ENCODE assay signal across 14 cellular contexts in genomic region chr3:183386651-183387050, GRCh38. TPM values are rescaled to one million over a fixed set of nuclear protein-coding genes. Genes with fewer than 3 reads are reported as not detected.
DNase-seq lines count a peak whose midpoint lies in the region; ATAC-seq and TF ChIP-seq lines count a peak whose summit lies in the region.
"Had no signal": no experiment of that assay in that cellular context is flagged by ENCODE, and none has a peak within 500 bp of the region (broad histone marks: within the 10 kb centered on the region; RNA-seq: fewer than 3 reads in every experiment).

No MANE protein-coding gene starts in this region.

- H3K79me1 ChIP-seq in mesenchymal stem cell (replicated peaks; ENCODE audit: low read length, poor library complexity, severe bottlenecking), result no peaks in the 10 kb centered on the region

- 15% methylated on average over 3 of the region's 4 CpGs for WGBS in mesenchymal stem cell
- 67 to 88% methylated on average over 4 of the region's 4 CpGs for WGBS in body of pancreas, 2 donors
- WGBS in ovary, 3 donors, result 71 to 75% (median 73%) methylated on average over 4 of the region's 4 CpGs

- H3K4me2 ChIP-seq in mesenchymal stem cell (ENCODE audit: low read length, poor library complexity, severe bottlenecking), result no peak overlapping the region

- H3K27ac ChIP-seq in mesenchymal stem cell (ENCODE audit: low read length, poor library complexity, severe bottlenecking) (no peak overlapping the region), body of pancreas (no peak overlapping the region), ovary (no peak overlapping the region)
- H3K27ac ChIP-seq: SJCRH30, upper lobe of left lung had no signal

- no peak overlapping the region for H3K23ac ChIP-seq in mesenchymal stem cell (ENCODE audit: low read length in 2 of 2)

- no peak overlapping the region for H2AK5ac ChIP-seq in mesenchymal stem cell (ENCODE audit: low read length, severe bottlenecking)

- no peaks in the 10 kb centered on the region for H3K9me3 ChIP-seq in mesenchymal stem cell (ENCODE audit: control insufficient read depth, low read length)
- H3K9me3 ChIP-seq in body of pancreas, result no peaks in the 10 kb centered on the region
- H3K9me3 ChIP-seq in ovary, result no peaks in the 10 kb centered on the region
- H3K9me3 ChIP-seq: ascending aorta, SJCRH30, upper lobe of left lung had no signal

- H3K14ac ChIP-seq in mesenchymal stem cell (ENCODE audit: low read length in 2 of 2), result no peak overlapping the region

- H3K4me3 ChIP-seq in mesenchymal stem cell (ENCODE audit: insufficient read depth in 1 of 2, low read depth in 1 of 2, low read length in 2 of 2) (no peak overlapping the region), body of pancreas (no peak overlapping the region), ovary (no peak overlapping the region)
- H3K4me3 ChIP-seq: ascending aorta, SJCRH30, upper lobe of left lung had no signal

- H2BK12ac ChIP-seq in mesenchymal stem cell (ENCODE audit: low read length in 2 of 2), result no peak overlapping the region

- H3K27me3 ChIP-seq in mesenchymal stem cell (ENCODE audit: control insufficient read depth in 1 of 2, insufficient read depth in 1 of 2, low read length in 2 of 2) (peaks cover 0 to 4% of the 10 kb centered on the region in 2 experiments), body of pancreas (no peaks in the 10 kb centered on the region), ovary (no peaks in the 10 kb centered on the region)
- H3K27me3 ChIP-seq: ascending aorta, SJCRH30, upper lobe of left lung had no signal

- no peak overlapping the region for H2AFZ ChIP-seq in mesenchymal stem cell (ENCODE audit: low read depth, low read length)

- intact Hi-C loops in body of pancreas (cut with DNase I) (loop anchor here (5.0 to 10.0 kb wide), 2 partner anchors 204 to 272 kb away; no protein-coding TSS in a partner anchor), ovary (cut with DNase I) (loop anchor here in 3 of 4 donors (5.0 to 10.0 kb wide), 2 partner anchors 204 to 262 kb away; no protein-coding TSS in a partner anchor)

- H3K36me3 ChIP-seq in mesenchymal stem cell (ENCODE audit: control insufficient read depth in 1 of 2, insufficient read depth in 2 of 2, low read depth in 1 of 2, low read length in 2 of 2) (no peaks in the 10 kb centered on the region), body of pancreas (replicated peaks in 1 of 2; ENCODE audit: insufficient read depth in 1 of 2, low read depth in 2 of 2) (no peaks in the 10 kb centered on the region), ovary (no peaks in the 10 kb centered on the region)
- H3K36me3 ChIP-seq: ascending aorta, SJCRH30, upper lobe of left lung had no signal

- TF ChIP-seq CTCF in body of pancreas (IDR thresholded peaks at IDR 0.05) (no peak), ovary (IDR thresholded peaks at IDR 0.05) (no peak)

- H4K8ac ChIP-seq in mesenchymal stem cell (ENCODE audit: low read length), result peak overlapping the region; percentile 4

- DNase-seq in NCI-H2227 treated with DMSO at 0.1 percent for 48 hours (lab: John Stamatoyannopoulos, UW) (peak; percentile 69), astrocyte of the hippocampus (ENCODE audit: low read depth, low spot score) (peak; percentile 25), mesenchymal stem cell (peak; percentile 52), superior temporal gyrus (ENCODE audit: extremely low spot score) (peak; percentile 53), body of pancreas (no peak), activated T-cell treated with anti-CD3 and anti-CD28 coated beads for 4 hours (no peak), ovary (no peak)
- DNase-seq: activated B cell treated with CpG ODN at 0.5 μM for 24 hours, kidney, natural killer cell, NCI-H1048 had no signal

- H3K18ac ChIP-seq in mesenchymal stem cell (ENCODE audit: low read depth in 1 of 2, low read length in 2 of 2), result no peak overlapping the region

- H2BK120ac ChIP-seq in mesenchymal stem cell (ENCODE audit: low read depth, low read length), result no peak overlapping the region

- H3K4ac ChIP-seq in mesenchymal stem cell (ENCODE audit: low read depth in 1 of 2, low read length in 2 of 2), result no peak overlapping the region

- no peak overlapping the region for H2BK15ac ChIP-seq in mesenchymal stem cell (ENCODE audit: low read depth, poor library complexity, severe bottlenecking)

- no peak overlapping the region for H4K91ac ChIP-seq in mesenchymal stem cell (ENCODE audit: low read length)

- ATAC-seq in body of pancreas, result no peak

- no peak overlapping the region for H2BK5ac ChIP-seq in mesenchymal stem cell (ENCODE audit: low read depth, low read length, poor library complexity, severe bottlenecking)

- no peak for TF ChIP-seq POLR2A in body of pancreas (IDR thresholded peaks at IDR 0.05)
- no peak for TF ChIP-seq POLR2A in ovary (IDR thresholded peaks at IDR 0.05)

- no peak overlapping the region for H3K9ac ChIP-seq in mesenchymal stem cell (ENCODE audit: low read length)

- no peaks in the 10 kb centered on the region for H3K4me1 ChIP-seq in mesenchymal stem cell (ENCODE audit: control insufficient read depth, insufficient read depth, low read depth, low read length)
- peaks cover 7% of the 10 kb centered on the region for H3K4me1 ChIP-seq in body of pancreas
- H3K4me1 ChIP-seq in ovary (ENCODE audit: insufficient read depth), result no peaks in the 10 kb centered on the region
- H3K4me1 ChIP-seq: SJCRH30 had no signal

- no peak for TF ChIP-seq EP300 in ovary (IDR thresholded peaks at IDR 0.05)

RNA-seq across cellular contexts. Expression of gene MCF2L2, which starts 41.8 kb away (rescaled TPM):
- polyA plus RNA-seq in mesenchymal stem cell (2013, experiment 1 of 2), result 0.07 TPM
- polyA plus RNA-seq in mesenchymal stem cell (2013, experiment 2 of 2), result 0.12 TPM
- total RNA-seq in body of pancreas (under 1 TPM in 1 of 2 donors, not detected in 1; 0.26 TPM), ovary (1 to 10 TPM in 3 of 7 donors, under 1 TPM in 4; 0.12 to 1.1 (median 0.61) TPM)
- polyA plus RNA-seq in ovary, result 1 to 10 TPM in 1 of 2 donors, under 1 TPM in 1; 0.39 to 2.2 TPM
- total RNA-seq: ascending aorta had no signal

Comparison
In these comparisons a context has a peak if more than half of its experiments do, and no peak if none do; other contexts are left out.
1. DNase-seq: peak in NCI-H2227 treated with DMSO at 0.1 percent for 48 hours (single experiment), astrocyte of the hippocampus (single experiment), mesenchymal stem cell (single experiment) and superior temporal gyrus (single experiment); none in body of pancreas (0 of 4), activated T-cell treated with anti-CD3 and anti-CD28 coated beads for 4 hours (single experiment) and ovary (0 of 5).